In the genomic region with DNA sequence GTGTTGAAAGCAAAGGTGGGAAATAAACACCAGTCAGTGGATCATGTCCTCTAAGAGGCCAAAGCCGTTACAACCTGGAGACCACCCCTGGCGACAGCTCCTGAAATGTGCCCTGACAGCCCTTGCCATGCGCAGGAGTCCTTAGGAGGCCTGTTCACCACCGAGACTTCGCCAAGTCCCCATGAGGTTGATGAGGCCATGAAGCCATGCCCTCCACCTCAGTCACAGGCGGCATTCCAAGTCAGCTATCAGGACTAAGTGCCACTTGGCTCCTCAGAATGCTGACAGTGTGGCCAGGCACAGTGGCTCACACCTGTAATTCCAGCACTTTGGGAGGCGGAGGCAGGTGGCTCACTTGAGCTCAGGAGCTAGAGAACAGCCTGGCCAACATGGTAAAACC, we compare ENCODE assay signal across 30 cellular contexts. TPM values are rescaled to one million over a fixed set of nuclear protein-coding genes. Genes with fewer than 3 reads are reported as not detected.
DNase-seq lines count a peak whose midpoint lies in the region; ATAC-seq and TF ChIP-seq lines count a peak whose summit lies in the region.
"Had no signal": no experiment of that assay in that cellular context is flagged by ENCODE, and none has a peak within 500 bp of the region (broad histone marks: within the 10 kb centered on the region; RNA-seq: fewer than 3 reads in every experiment).

No MANE protein-coding gene starts in this region.

- H3K36me3 ChIP-seq in ascending aorta (no peaks in the 10 kb centered on the region), left ventricle myocardium inferior (no peaks in the 10 kb centered on the region)
- H3K36me3 ChIP-seq: esophagus muscularis mucosa, transverse colon had no signal

- no peaks in the 10 kb centered on the region for H3K9me3 Mint-ChIP-seq in endothelial cell (ENCODE audit: unreplicated experiment)
- H3K9me3 Mint-ChIP-seq: GM23338; mesothelial cell of epicardium; naive B cell; stimulated activated naive CD8-positive, alpha-beta T cell treated with anti-CD3 and anti-CD28 coated beads, Interleukin-15, amount 100 ng/mL, for 72 hours had no signal

- no peak overlapping the region for H3K27ac Mint-ChIP-seq in endothelial cell (ENCODE audit: unreplicated experiment)
- H3K27ac Mint-ChIP-seq: GM23338; mesothelial cell of epicardium; stimulated activated naive CD8-positive, alpha-beta T cell treated with anti-CD3 and anti-CD28 coated beads, Interleukin-15, amount 100 ng/mL, for 72 hours had no signal

- H3K9me3 ChIP-seq in ascending aorta (no peaks in the 10 kb centered on the region), left ventricle myocardium inferior (replicated peaks) (no peaks in the 10 kb centered on the region)
- H3K9me3 ChIP-seq: esophagus muscularis mucosa, psoas muscle, transverse colon had no signal

- peak; percentile 88 for DNase-seq in DMS79 (lab: John Stamatoyannopoulos, UW)
- no peak for DNase-seq in ascending aorta (ENCODE audit: low spot score in 2 of 2)
- DNase-seq in left ventricle myocardium inferior: no peak
- peak; percentile 47 for DNase-seq in sciatic nerve (ENCODE audit: low spot score)
- DNase-seq in endothelial cell (ENCODE audit: low spot score): no peak
- no peak for DNase-seq in putamen (ENCODE audit: low spot score)
- DNase-seq: activated gamma-delta T cell treated with Interleukin-2 at 50 U/mL for 16 hours; activated T-cell treated with anti-CD3 and anti-CD28 coated beads, Interleukin-2, amount 50 U/mL, for 1 hour; COR-L47; foreskin melanocyte; Kasumi-1; MV-4-11; naive B cell; NCI-H146; NCI-H2171; NCI-H510A treated with DMSO at 0.1 percent for 48 hours; PC-9; psoas muscle; SHP77; small intestine; stimulated activated CD4-positive, alpha-beta T cell treated with anti-CD3 and anti-CD28 coated beads, Interleukin-1b, Interleukin-23, amount 100 ng/mL, for 48 hours; stimulated activated CD8-positive, alpha-beta memory T cell treated with anti-CD3 and anti-CD28 coated beads, Interleukin-4, amount 100 ng/mL, for 48 hours; stimulated activated naive CD8-positive, alpha-beta T cell treated with anti-CD3 and anti-CD28 coated beads, Interleukin-15, amount 100 ng/mL, for 72 hours; transverse colon had no signal

- no peak overlapping the region for H3K4me3 ChIP-seq in ascending aorta
- no peak overlapping the region for H3K4me3 ChIP-seq in left ventricle myocardium inferior
- H3K4me3 ChIP-seq: esophagus muscularis mucosa, GM23338, hepatocyte, PC-9, psoas muscle, transverse colon had no signal

- intact Hi-C loops in ascending aorta (cut with DNase I) (no loop called here), left ventricle myocardium inferior (cut with micrococcal nuclease) (loop anchor here (5.0 kb wide), 1 partner anchor 41 kb away; no protein-coding TSS in a partner anchor), sciatic nerve (cut with DNase I) (no loop called here)

- H3K27ac ChIP-seq in ascending aorta (peak overlapping the region; percentile 38 to 60), left ventricle myocardium inferior (replicated peaks) (peak overlapping the region; percentile 85)
- H3K27ac ChIP-seq: hepatocyte, PC-9, psoas muscle had no signal

- no peak overlapping the region for H3K4me3 Mint-ChIP-seq in endothelial cell (ENCODE audit: unreplicated experiment)
- H3K4me3 Mint-ChIP-seq: GM23338; mesothelial cell of epicardium; naive B cell; stimulated activated naive CD8-positive, alpha-beta T cell treated with anti-CD3 and anti-CD28 coated beads, Interleukin-15, amount 100 ng/mL, for 72 hours had no signal

- no peak for TF ChIP-seq CTCF in ascending aorta (IDR thresholded peaks at IDR 0.05)
- no peak for TF ChIP-seq CTCF in left ventricle myocardium inferior (IDR thresholded peaks at IDR 0.05; ENCODE audit: borderline replicate concordance)
- no peak for TF ChIP-seq CTCF in endothelial cell (IDR thresholded peaks at IDR 0.05; ENCODE audit: unreplicated experiment)

- peaks cover 5 to 15% of the 10 kb centered on the region in 2 donors for H3K4me1 ChIP-seq in ascending aorta
- peaks cover 57% of the 10 kb centered on the region for H3K4me1 ChIP-seq in left ventricle myocardium inferior

- ATAC-seq in sciatic nerve (no peak), GM18861 (IDR thresholded peaks at IDR 0.05; ENCODE audit: unreplicated experiment) (no peak)
- ATAC-seq: GM23338; stimulated activated naive CD8-positive, alpha-beta T cell treated with anti-CD3 and anti-CD28 coated beads, Interleukin-15, amount 100 ng/mL, for 72 hours had no signal

- H3K36me3 Mint-ChIP-seq in endothelial cell (ENCODE audit: low read depth, unreplicated experiment): no peaks in the 10 kb centered on the region
- H3K36me3 Mint-ChIP-seq: brain, mesothelial cell of epicardium, naive B cell had no signal

- peaks cover 16% of the 10 kb centered on the region for H3K4me1 Mint-ChIP-seq in endothelial cell (ENCODE audit: unreplicated experiment)
- H3K4me1 Mint-ChIP-seq: naive B cell; stimulated activated naive CD8-positive, alpha-beta T cell treated with anti-CD3 and anti-CD28 coated beads, Interleukin-15, amount 100 ng/mL, for 72 hours had no signal

- no peaks in the 10 kb centered on the region for H3K27me3 ChIP-seq in ascending aorta
- H3K27me3 ChIP-seq in left ventricle myocardium inferior (ENCODE audit: low read depth): no peaks in the 10 kb centered on the region
- H3K27me3 ChIP-seq: esophagus muscularis mucosa, hepatocyte, transverse colon had no signal

- H3K27me3 Mint-ChIP-seq in endothelial cell (ENCODE audit: unreplicated experiment): peaks cover 3% of the 10 kb centered on the region
- H3K27me3 Mint-ChIP-seq: stimulated activated naive CD8-positive, alpha-beta T cell treated with anti-CD3 and anti-CD28 coated beads, Interleukin-15, amount 100 ng/mL, for 72 hours had no signal

RNA-seq across cellular contexts. Expression of gene ADAM11, which starts 27.1 kb away (rescaled TPM):
- total RNA-seq in ascending aorta (not detected), left ventricle myocardium inferior (7.3 TPM), sciatic nerve (0.53 TPM), endothelial cell (ENCODE audit: unreplicated experiment) (0.62 TPM)

RNA-seq across cellular contexts. Expression of gene GJC1, which starts 44.2 kb away (rescaled TPM):
- total RNA-seq in ascending aorta: 9.9 TPM
- total RNA-seq in left ventricle myocardium inferior: 18.8 TPM
- total RNA-seq in sciatic nerve: 7.9 TPM
- 36.5 TPM for total RNA-seq in endothelial cell (ENCODE audit: unreplicated experiment)

Comparison
In these comparisons a context has a peak if more than half of its experiments do, and no peak if none do; other contexts are left out.
1. DNase-seq: peak in DMS79 (single experiment) and sciatic nerve (single experiment); none in ascending aorta (0 of 2), left ventricle myocardium inferior (single experiment), endothelial cell (single experiment) and putamen (single experiment).